In genomic region chr22:38180841-38181452, GRCh38 we compare ENCODE assay signal across 8 cellular contexts. TPM values are rescaled to one million over a fixed set of nuclear protein-coding genes. Genes with fewer than 3 reads are reported as not detected.
DNase-seq lines count a peak whose midpoint lies in the region; ATAC-seq and TF ChIP-seq lines count a peak whose summit lies in the region.

No MANE protein-coding gene starts in this region.

- 4 to 8% methylated on average over 14 of the region's 14 CpGs for WGBS in lung, 2 donors
- 11 to 13% methylated on average over 14 of the region's 14 CpGs for WGBS in thyroid gland, 2 donors

- H3K27me3 Mint-ChIP-seq in central memory CD8-positive, alpha-beta T cell = no peaks in the 10 kb centered on the region

- TF ChIP-seq CTCF in 22Rv1 (IDR thresholded peaks at IDR 0.05) (no peak), lung (IDR thresholded peaks at IDR 0.05; ENCODE audit: control extremely low read depth, extremely low read depth) (no peak), thyroid gland (IDR thresholded peaks at IDR 0.05) (no peak)

- peak overlapping the region; percentile 90 for H3K4me3 Mint-ChIP-seq in central memory CD8-positive, alpha-beta T cell

- ATAC-seq in GM18867 (IDR thresholded peaks at IDR 0.05; ENCODE audit: unreplicated experiment) (peak; percentile 22), lung (ENCODE audit: insufficient read depth, low FRiP score) (peak; percentile 22)
- peak; percentile 56 for ATAC-seq in central memory CD8-positive, alpha-beta T cell (replicated peaks; ENCODE audit: extremely low read depth, poor library complexity, severe bottlenecking)

- H3K36me3 Mint-ChIP-seq in central memory CD8-positive, alpha-beta T cell (ENCODE audit: insufficient read depth) = peaks cover 15% of the 10 kb centered on the region

- peak in 1 of 2 donors; percentile 48 for TF ChIP-seq POLR2A in thyroid gland (IDR thresholded peaks at IDR 0.05)

- H3K9me3 ChIP-seq in SJCRH30 (replicated peaks) = no peaks in the 10 kb centered on the region
- H3K9me3 ChIP-seq in lung (ENCODE audit: control insufficient read depth in 2 of 2, insufficient read depth in 1 of 2, low read length in 1 of 2) = no peaks in the 10 kb centered on the region
- no peaks in the 10 kb centered on the region for H3K9me3 ChIP-seq in thyroid gland

- H3K36me3 ChIP-seq in SJCRH30 (no peaks in the 10 kb centered on the region), lung (ENCODE audit: control insufficient read depth in 2 of 2, insufficient read depth in 2 of 2, low read length in 2 of 2) (no peaks in the 10 kb centered on the region), thyroid gland (no peaks in the 10 kb centered on the region)

- H3K4me1 ChIP-seq in SJCRH30 (peaks cover 24% of the 10 kb centered on the region), lung (ENCODE audit: control insufficient read depth in 2 of 2, insufficient read depth in 2 of 2, low read length in 2 of 2) (peaks cover 0 to 8% of the 10 kb centered on the region in 2 donors), thyroid gland (peaks cover 16 to 44% of the 10 kb centered on the region in 2 donors)

- H3K27ac Mint-ChIP-seq in central memory CD8-positive, alpha-beta T cell (ENCODE audit: low read depth) = peak overlapping the region; percentile 92

- intact Hi-C loops in thyroid gland (cut with DNase I) = loop anchor here (10.0 kb wide), 1 partner anchor 84 kb away; no protein-coding TSS in a partner anchor

- H3K4me1 Mint-ChIP-seq in central memory CD8-positive, alpha-beta T cell = peaks cover 46% of the 10 kb centered on the region

- H3K9me3 Mint-ChIP-seq in central memory CD8-positive, alpha-beta T cell = no peaks in the 10 kb centered on the region

- H3K27me3 ChIP-seq in SJCRH30 = no peaks in the 10 kb centered on the region
- H3K27me3 ChIP-seq in lung (ENCODE audit: control insufficient read depth, insufficient read depth) = no peaks in the 10 kb centered on the region
- H3K27me3 ChIP-seq in thyroid gland = no peaks in the 10 kb centered on the region

- peak overlapping the region; percentile 98 for H3K27ac ChIP-seq in 22Rv1
- H3K27ac ChIP-seq in SJCRH30 = peak overlapping the region; percentile 74
- peak overlapping the region; percentile 89 to 95 for H3K27ac ChIP-seq in lung (ENCODE audit: low read depth in 1 of 2, low read length in 1 of 2)
- H3K27ac ChIP-seq in thyroid gland = peak overlapping the region; percentile 74 to 95 (median 87)

- peak overlapping the region; percentile 64 for H3K4me3 ChIP-seq in SJCRH30
- H3K4me3 ChIP-seq in lung = peak overlapping the region; percentile 59
- peak overlapping the region in 2 of 3 donors; percentile 16 to 60 for H3K4me3 ChIP-seq in thyroid gland (replicated peaks in 1 of 3)

- DNase-seq in SJCRH30 (no peak), lung (ENCODE audit: low spot score) (peak; percentile 63), thyroid gland (peak; percentile 67 to 70), NOMO-1 treated with dmso at 0.1 percent for 144 hours (lab: John Stamatoyannopoulos, UW; ENCODE audit: unreplicated experiment) (no peak), DMS79 (lab: John Stamatoyannopoulos, UW) (no peak)
- DNase-seq in central memory CD8-positive, alpha-beta T cell (ENCODE audit: low spot score in 2 of 2) = peak in 1 of 2 donors; percentile 49

RNA-seq across cellular contexts. Expression of gene PLA2G6, which starts 0.7 kb away (rescaled TPM):
- total RNA-seq in SJCRH30 (2014; rRNA removed; shearing (Covaris generic)) = 3.9 and 5.4 TPM in 2 replicates
- total RNA-seq in lung = 10 to 100 TPM; 36.8 to 73.5 TPM
- 10 to 100 TPM; 11.9 to 37.8 TPM for polyA plus RNA-seq in lung
- total RNA-seq in thyroid gland = 100 to 1,000 TPM; 106 to 122 (median 112) TPM

RNA-seq across cellular contexts. Expression of gene MAFF, which starts 20.8 kb away (rescaled TPM):
- 3.2 and 3.6 TPM in 2 replicates for total RNA-seq in SJCRH30 (2014; rRNA removed; shearing (Covaris generic))
- total RNA-seq in lung = 10 to 100 TPM; 30.0 to 43.9 TPM
- 10 to 100 TPM; 36.3 to 57.8 TPM for polyA plus RNA-seq in lung
- 100 to 1,000 TPM in 1 of 4 donors, 10 to 100 TPM in 3; 13.1 to 111 (median 24.6) TPM for total RNA-seq in thyroid gland

Comparison
In these comparisons a context has a peak if more than half of its experiments do, and no peak if none do; other contexts are left out.
1. DNase-seq: peak in lung (single experiment) and thyroid gland (2 of 2); none in SJCRH30 (0 of 2), NOMO-1 treated with dmso at 0.1 percent for 144 hours (single experiment) and DMS79 (single experiment).
2. Peak in every context shown above with its lines, with median percentiles within 50 percentile points of each other: H3K27ac ChIP-seq, ATAC-seq and H3K4me3 ChIP-seq.